In the genomic region with DNA sequence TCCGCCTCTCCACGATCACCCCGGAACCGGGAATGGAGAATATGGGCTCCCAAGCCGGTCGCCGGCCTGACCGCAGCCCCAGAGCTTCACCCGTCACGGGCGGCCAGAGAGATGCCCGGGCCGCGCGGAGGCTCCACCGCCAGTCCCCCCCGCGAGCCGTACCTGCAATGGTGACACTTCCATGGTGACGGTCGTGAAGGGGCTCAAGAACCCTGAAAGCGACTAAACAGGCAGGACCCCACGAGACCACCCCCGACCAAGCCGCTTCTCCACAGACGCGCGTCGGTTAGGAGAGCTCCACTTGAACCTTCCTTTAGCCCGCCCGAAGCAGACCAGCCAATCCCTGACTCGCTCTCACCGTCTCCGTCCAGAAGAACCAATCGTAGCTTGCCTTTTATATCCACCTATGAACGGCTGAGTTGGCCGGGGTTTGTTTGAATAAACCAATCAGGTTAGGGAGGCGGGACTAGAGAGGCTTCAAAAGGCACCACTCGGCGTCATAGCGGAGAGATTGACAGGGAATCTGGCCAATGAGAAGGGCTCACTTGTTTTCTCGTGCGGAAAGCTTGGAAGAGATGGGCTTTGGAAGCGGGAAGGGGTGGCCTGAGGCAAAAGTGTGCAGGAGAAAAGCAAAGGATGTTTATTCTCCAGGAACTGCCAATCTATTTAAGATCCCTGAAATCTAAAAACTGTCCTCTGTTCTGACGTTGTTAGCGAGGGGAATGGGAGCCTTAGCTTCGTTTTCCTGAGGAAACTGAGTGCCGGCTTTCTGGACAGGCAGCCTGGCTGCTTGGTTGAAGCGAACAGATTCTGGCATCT, we compare ENCODE assay signal across 8 cellular contexts. TPM values are rescaled to one million over a fixed set of nuclear protein-coding genes. Genes with fewer than 3 reads are reported as not detected.
DNase-seq lines count a peak whose midpoint lies in the region; ATAC-seq and TF ChIP-seq lines count a peak whose summit lies in the region.

A gene with protein sequence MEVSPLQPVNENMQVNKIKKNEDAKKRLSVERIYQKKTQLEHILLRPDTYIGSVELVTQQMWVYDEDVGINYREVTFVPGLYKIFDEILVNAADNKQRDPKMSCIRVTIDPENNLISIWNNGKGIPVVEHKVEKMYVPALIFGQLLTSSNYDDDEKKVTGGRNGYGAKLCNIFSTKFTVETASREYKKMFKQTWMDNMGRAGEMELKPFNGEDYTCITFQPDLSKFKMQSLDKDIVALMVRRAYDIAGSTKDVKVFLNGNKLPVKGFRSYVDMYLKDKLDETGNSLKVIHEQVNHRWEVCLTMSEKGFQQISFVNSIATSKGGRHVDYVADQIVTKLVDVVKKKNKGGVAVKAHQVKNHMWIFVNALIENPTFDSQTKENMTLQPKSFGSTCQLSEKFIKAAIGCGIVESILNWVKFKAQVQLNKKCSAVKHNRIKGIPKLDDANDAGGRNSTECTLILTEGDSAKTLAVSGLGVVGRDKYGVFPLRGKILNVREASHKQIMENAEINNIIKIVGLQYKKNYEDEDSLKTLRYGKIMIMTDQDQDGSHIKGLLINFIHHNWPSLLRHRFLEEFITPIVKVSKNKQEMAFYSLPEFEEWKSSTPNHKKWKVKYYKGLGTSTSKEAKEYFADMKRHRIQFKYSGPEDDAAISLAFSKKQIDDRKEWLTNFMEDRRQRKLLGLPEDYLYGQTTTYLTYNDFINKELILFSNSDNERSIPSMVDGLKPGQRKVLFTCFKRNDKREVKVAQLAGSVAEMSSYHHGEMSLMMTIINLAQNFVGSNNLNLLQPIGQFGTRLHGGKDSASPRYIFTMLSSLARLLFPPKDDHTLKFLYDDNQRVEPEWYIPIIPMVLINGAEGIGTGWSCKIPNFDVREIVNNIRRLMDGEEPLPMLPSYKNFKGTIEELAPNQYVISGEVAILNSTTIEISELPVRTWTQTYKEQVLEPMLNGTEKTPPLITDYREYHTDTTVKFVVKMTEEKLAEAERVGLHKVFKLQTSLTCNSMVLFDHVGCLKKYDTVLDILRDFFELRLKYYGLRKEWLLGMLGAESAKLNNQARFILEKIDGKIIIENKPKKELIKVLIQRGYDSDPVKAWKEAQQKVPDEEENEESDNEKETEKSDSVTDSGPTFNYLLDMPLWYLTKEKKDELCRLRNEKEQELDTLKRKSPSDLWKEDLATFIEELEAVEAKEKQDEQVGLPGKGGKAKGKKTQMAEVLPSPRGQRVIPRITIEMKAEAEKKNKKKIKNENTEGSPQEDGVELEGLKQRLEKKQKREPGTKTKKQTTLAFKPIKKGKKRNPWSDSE (N-terminal part only) (minus strand): TSS at position 288 of the 819 bp plus-strand sequence. CDS start 105 bp downstream, at position 183.

- peaks cover 9% of the 10 kb centered on the region for H3K23me2 ChIP-seq in H9 (ENCODE audit: insufficient read length, low read depth, low read length, poor library complexity, severe bottlenecking)

- H2AK5ac ChIP-seq in H9 (ENCODE audit: insufficient read length, low read length), result no peak within 1 kb of the TSS

- no peaks in the 10 kb centered on the region for H3K27me3 Mint-ChIP-seq in H9 (ENCODE audit: low read depth)
- no peaks in the 10 kb centered on the region for H3K27me3 Mint-ChIP-seq in activated T-helper 2 cell treated with anti-CD3 and anti-CD28 coated beads, Interferon-gamma antibody, Interleukin-2, Interleukin-4, amounts not matched to agents 10 μg/mL and 5 μg/mL and 100 μg/mL, durations not matched to agents 14 hours and 24 hours and 36 hours (ENCODE audit: low read depth)
- H3K27me3 Mint-ChIP-seq in natural killer cell treated with Interleukin-12 subunit alpha and Interleukin-12 subunit beta and Interleukin-15 and Interleukin-18, amount 100 ng/mL, for 72 hours, result no peaks in the 10 kb centered on the region

- H3T11ph ChIP-seq in H9 (ENCODE audit: low read length), result no peak within 1 kb of the TSS

- no CpG with 5 or more reads among the region's 49 CpGs for WGBS in H9 (ENCODE audit: extremely low coverage, insufficient read length, low lambda C conversion rate)

- no peak within 1 kb of the TSS for H3K4ac ChIP-seq in H9 (ENCODE audit: low read depth, low read length)

- no peaks in the 10 kb centered on the region for H3K9me3 ChIP-seq in ES-I3 (ENCODE audit: control insufficient read depth, insufficient read depth, low read length)
- H3K9me3 ChIP-seq in H9 (ENCODE audit: control insufficient read depth, low read depth, low read length), result no peaks in the 10 kb centered on the region

- H3K36me3 ChIP-seq in ES-I3 (ENCODE audit: insufficient read depth, low read length), result peaks cover 7% of the 10 kb centered on the region; the same call in 1 of the 2 replicates

- peak; percentile 100 for DNase-seq in H9
- DNase-seq in M059J (ENCODE audit: low read depth), result peak; percentile 100
- peak; percentile 98 for DNase-seq in activated T-helper 2 cell treated with anti-CD3 and anti-CD28 coated beads, Interferon-gamma antibody, Interleukin-2, Interleukin-4, amounts not matched to agents 10 μg/mL and 5 μg/mL and 100 μg/mL, durations not matched to agents 14 hours and 24 hours and 36 hours (ENCODE audit: low spot score)
- DNase-seq in fibroblast of pulmonary artery (ENCODE audit: low read depth), result peak; percentile 100
- DNase-seq in natural killer cell treated with Interleukin-12 subunit alpha and Interleukin-12 subunit beta and Interleukin-15 and Interleukin-18, amount 100 ng/mL, for 72 hours (ENCODE audit: low spot score), result peak; percentile 96
- DNase-seq in stimulated activated naive CD4-positive, alpha-beta T cell treated with Interleukin-2 at 50 U/mL for 16 hours (lab: John Stamatoyannopoulos, UW), result peak; percentile 91

- H3K18ac ChIP-seq in H9 (ENCODE audit: insufficient read length, low read depth, low read length), result peak within 1 kb of the TSS; percentile 88

- no peak within 1 kb of the TSS for H4K91ac ChIP-seq in H9 (ENCODE audit: insufficient read length, low read depth, low read length)

- peaks cover 25% of the 10 kb centered on the region for H3K4me1 ChIP-seq in ES-I3 (ENCODE audit: insufficient read depth, low read length)
- no peaks in the 10 kb centered on the region for H3K4me1 ChIP-seq in H9 (ENCODE audit: insufficient read depth, low read length)

- peak; percentile 99 to 100 for ATAC-seq in natural killer cell treated with Interleukin-12 subunit alpha and Interleukin-12 subunit beta and Interleukin-15 and Interleukin-18, amount 100 ng/mL, for 72 hours

- TF ChIP-seq CTCF in H9 (conservative IDR thresholded peaks at IDR 0.05), result no peak
- no peak for TF ChIP-seq CTCF in fibroblast of pulmonary artery (IDR thresholded peaks at IDR 0.05; ENCODE audit: low read length, missing control alignments)

- no peak within 1 kb of the TSS for H3K27ac ChIP-seq in H9 (ENCODE audit: insufficient read length, low read depth, low read length)

- no peak within 1 kb of the TSS for H4K8ac ChIP-seq in H9 (replicated peaks; ENCODE audit: insufficient read length, low read depth, low read length)

- no peaks in the 10 kb centered on the region for H3K27me3 ChIP-seq in H9 (ENCODE audit: insufficient read depth, low read length)

- no peak within 1 kb of the TSS for H2BK15ac ChIP-seq in H9 (ENCODE audit: low read depth, low read length)

- peak within 1 kb of the TSS; percentile 97 to 99 for H3K4me3 Mint-ChIP-seq in H9
- peak within 1 kb of the TSS; percentile 95 for H3K4me3 Mint-ChIP-seq in activated T-helper 2 cell treated with anti-CD3 and anti-CD28 coated beads, Interferon-gamma antibody, Interleukin-2, Interleukin-4, amounts not matched to agents 10 μg/mL and 5 μg/mL and 100 μg/mL, durations not matched to agents 14 hours and 24 hours and 36 hours (ENCODE audit: low read depth)
- H3K4me3 Mint-ChIP-seq in natural killer cell treated with Interleukin-12 subunit alpha and Interleukin-12 subunit beta and Interleukin-15 and Interleukin-18, amount 100 ng/mL, for 72 hours, result peak within 1 kb of the TSS; percentile 93

- peak within 1 kb of the TSS; percentile 88 for H3K4me3 ChIP-seq in fibroblast of pulmonary artery (replicated peaks; ENCODE audit: low read depth, low read length)

- intact Hi-C loops in activated T-helper 2 cell treated with anti-CD3 and anti-CD28 coated beads, Interferon-gamma antibody, Interleukin-2, Interleukin-4, amounts not matched to agents 10 μg/mL and 5 μg/mL and 100 μg/mL, durations not matched to agents 14 hours and 24 hours and 36 hours (cut with micrococcal nuclease), result loop anchor here (1.0 to 5.0 kb wide), 4 partner anchors 9 to 115 kb away; no protein-coding TSS in a partner anchor

- peak within 1 kb of the TSS; percentile 72 for H3K14ac ChIP-seq in H9 (ENCODE audit: insufficient read depth, low read length)

- H3K9ac ChIP-seq in ES-I3 (ENCODE audit: low read depth, low read length) (peak within 1 kb of the TSS; percentile 85), H9 (ENCODE audit: extremely low read depth, insufficient read length, low read length) (peak within 1 kb of the TSS; percentile 63)

- peaks cover 5% of the 10 kb centered on the region; the same call in 1 of the 2 replicates for H3K79me2 ChIP-seq in H9 (ENCODE audit: insufficient read depth, low read length)

- H3K4me2 ChIP-seq in H9 (ENCODE audit: insufficient read depth, insufficient read length, low read length), result peak within 1 kb of the TSS; percentile 91

- peaks cover 0 to 2% of the 10 kb centered on the region in 2 experiments; a peak in 1 of 5 replicates for H3K9me3 Mint-ChIP-seq in H9
- no peaks in the 10 kb centered on the region for H3K9me3 Mint-ChIP-seq in activated T-helper 2 cell treated with anti-CD3 and anti-CD28 coated beads, Interferon-gamma antibody, Interleukin-2, Interleukin-4, amounts not matched to agents 10 μg/mL and 5 μg/mL and 100 μg/mL, durations not matched to agents 14 hours and 24 hours and 36 hours
- no peaks in the 10 kb centered on the region for H3K9me3 Mint-ChIP-seq in natural killer cell treated with Interleukin-12 subunit alpha and Interleukin-12 subunit beta and Interleukin-15 and Interleukin-18, amount 100 ng/mL, for 72 hours

- no peak within 1 kb of the TSS for H3K23ac ChIP-seq in H9 (ENCODE audit: insufficient read length, low read depth, low read length)

- no peak within 1 kb of the TSS for H2BK5ac ChIP-seq in H9 (ENCODE audit: insufficient read length, low read length)

- peak within 1 kb of the TSS; percentile 85 for H2AFZ ChIP-seq in H9 (ENCODE audit: low read length)

- no peak within 1 kb of the TSS for H3K56ac ChIP-seq in H9 (ENCODE audit: insufficient read length, low read depth, low read length)

- peaks cover 27 to 31% (median 27%) of the 10 kb centered on the region in 3 experiments for H3K36me3 Mint-ChIP-seq in H9 (ENCODE audit: insufficient read depth in 1 of 3, low read depth in 3 of 3)
- peaks cover 36% of the 10 kb centered on the region for H3K36me3 Mint-ChIP-seq in activated T-helper 2 cell treated with anti-CD3 and anti-CD28 coated beads, Interferon-gamma antibody, Interleukin-2, Interleukin-4, amounts not matched to agents 10 μg/mL and 5 μg/mL and 100 μg/mL, durations not matched to agents 14 hours and 24 hours and 36 hours (ENCODE audit: low read depth)
- H3K36me3 Mint-ChIP-seq in natural killer cell treated with Interleukin-12 subunit alpha and Interleukin-12 subunit beta and Interleukin-15 and Interleukin-18, amount 100 ng/mL, for 72 hours, result no peaks in the 10 kb centered on the region

- peak within 1 kb of the TSS; percentile 78 for H2BK120ac ChIP-seq in H9 (ENCODE audit: low read depth, low read length, poor library complexity, severe bottlenecking)

- no peaks in the 10 kb centered on the region for H4K20me1 ChIP-seq in H9 (ENCODE audit: control insufficient read depth, insufficient read depth, insufficient read length)

- peak; percentile 91 for TF ChIP-seq POLR2A in Raji (IDR thresholded peaks at IDR 0.05; ENCODE audit: insufficient read depth, low read depth, low read length)

- no peaks in the 10 kb centered on the region for H3K79me1 ChIP-seq in H9 (ENCODE audit: insufficient read depth, low read depth, low read length, poor library complexity, severe bottlenecking)

- H2BK20ac ChIP-seq in H9 (ENCODE audit: low read depth, low read length, poor library complexity, severe bottlenecking), result no peak within 1 kb of the TSS

- H2BK12ac ChIP-seq in H9 (ENCODE audit: insufficient read length, low read depth, low read length), result no peak within 1 kb of the TSS

- H3K4me1 Mint-ChIP-seq in H9, result peaks cover 30 to 38% of the 10 kb centered on the region in 2 experiments
- H3K4me1 Mint-ChIP-seq in activated T-helper 2 cell treated with anti-CD3 and anti-CD28 coated beads, Interferon-gamma antibody, Interleukin-2, Interleukin-4, amounts not matched to agents 10 μg/mL and 5 μg/mL and 100 μg/mL, durations not matched to agents 14 hours and 24 hours and 36 hours (ENCODE audit: low read depth), result peaks cover 25% of the 10 kb centered on the region
- H3K4me1 Mint-ChIP-seq in natural killer cell treated with Interleukin-12 subunit alpha and Interleukin-12 subunit beta and Interleukin-15 and Interleukin-18, amount 100 ng/mL, for 72 hours (ENCODE audit: low read depth in 2 of 2), result peaks cover 0 to 9% of the 10 kb centered on the region in 2 donors

- no peak within 1 kb of the TSS for H4K5ac ChIP-seq in H9 (ENCODE audit: insufficient read length, low read depth, low read length)

- peak within 1 kb of the TSS; percentile 74 to 98 (median 96); a peak in 6 of 7 replicates for H3K27ac Mint-ChIP-seq in H9
- peak within 1 kb of the TSS; percentile 93 for H3K27ac Mint-ChIP-seq in activated T-helper 2 cell treated with anti-CD3 and anti-CD28 coated beads, Interferon-gamma antibody, Interleukin-2, Interleukin-4, amounts not matched to agents 10 μg/mL and 5 μg/mL and 100 μg/mL, durations not matched to agents 14 hours and 24 hours and 36 hours
- H3K27ac Mint-ChIP-seq in natural killer cell treated with Interleukin-12 subunit alpha and Interleukin-12 subunit beta and Interleukin-15 and Interleukin-18, amount 100 ng/mL, for 72 hours, result peak within 1 kb of the TSS; percentile 62 to 81

RNA-seq across cellular contexts. Expression of the gene that starts here (rescaled TPM):
- 230 TPM in 2 replicates for total RNA-seq in H9 (2021)
- 190 and 252 TPM in 2 replicates for total RNA-seq in M059J (2014; rRNA removed; shearing (Covaris generic))
- total RNA-seq in activated T-helper 2 cell treated with anti-CD3 and anti-CD28 coated beads, Interferon-gamma antibody, Interleukin-2, Interleukin-4, amounts not matched to agents 10 μg/mL and 5 μg/mL and 100 μg/mL, durations not matched to agents 14 hours and 24 hours and 36 hours, result 193 and 199 TPM in 2 replicates
- total RNA-seq in natural killer cell treated with Interleukin-12 subunit alpha and Interleukin-12 subunit beta and Interleukin-15 and Interleukin-18, amount 100 ng/mL, for 72 hours, result 100 to 1,000 TPM in 1 of 2 donors, 10 to 100 TPM in 1; 96.7 to 116 TPM
